In genomic region chr2:219277703-219278654, GRCh38 we compare ENCODE assay signal across 1 cellular context.
TF ChIP-seq lines count a peak whose summit lies in the region.

No MANE protein-coding gene starts in this region.

TF ChIP-seq in HepG2, 621 proteins besides CTCF, POLR2A, EP300 and RAD21 (continued from another document and continues in another):
- TF ChIP-seq CSRNP2 (CRISPR knock-in tag; conservative IDR thresholded peaks at IDR 0.05; ENCODE audit: low read depth) = no peak
- peak; percentile 96 for TF ChIP-seq HNRNPLL (IDR thresholded peaks at IDR 0.05; ENCODE audit: low read depth, low read length, poor library complexity, severe bottlenecking)
- TF ChIP-seq ZNF407 (CRISPR knock-in tag; IDR thresholded peaks at IDR 0.05; ENCODE audit: not compliant biosample characterization) = no peak
- peak; percentile 73 for TF ChIP-seq STAG1 (CRISPR knock-in tag; IDR thresholded peaks at IDR 0.05)
- 0 out of 2 replicates have a peak, but pooled peaks have one; percentile 31 for TF ChIP-seq ZBTB44 (CRISPR knock-in tag; IDR thresholded peaks at IDR 0.05)
- TF ChIP-seq TSC22D2 (CRISPR knock-in tag; IDR thresholded peaks at IDR 0.05; ENCODE audit: borderline replicate concordance) = peak; percentile 69; the same call in 1 of the 2 replicates
- 0 out of 2 replicates have a peak, but pooled peaks have one; percentile 50 for TF ChIP-seq AHR (CRISPR knock-in tag; IDR thresholded peaks at IDR 0.05)
- 0 out of 2 replicates have a peak, but pooled peaks have one; percentile 30 for TF ChIP-seq ZNF383 (CRISPR knock-in tag; IDR thresholded peaks at IDR 0.05; ENCODE audit: borderline replicate concordance)
- TF ChIP-seq FOXO4 (CRISPR knock-in tag; conservative IDR thresholded peaks at IDR 0.05) = no peak
- TF ChIP-seq SIN3A (IDR thresholded peaks at IDR 0.05; ENCODE audit: borderline replicate concordance, low read depth, low read length) = no peak
- no peak for TF ChIP-seq ZNF30 (CRISPR knock-in tag; IDR thresholded peaks at IDR 0.05)
- TF ChIP-seq SCMH1 (CRISPR knock-in tag; IDR thresholded peaks at IDR 0.05; ENCODE audit: borderline replicate concordance) = no peak
- no peak for TF ChIP-seq NFIB (CRISPR knock-in tag; IDR thresholded peaks at IDR 0.05; ENCODE audit: borderline replicate concordance)
- TF ChIP-seq ZNF562 (CRISPR knock-in tag; IDR thresholded peaks at IDR 0.05; ENCODE audit: borderline replicate concordance) = no peak
- TF ChIP-seq ZFYVE20 (CRISPR knock-in tag; IDR thresholded peaks at IDR 0.05; ENCODE audit: borderline replicate concordance, low read depth) = no peak
- TF ChIP-seq KLF16 (CRISPR knock-in tag; IDR thresholded peaks at IDR 0.05) = peak in 1 of 2 experiments; percentile 72; a peak in 1 of 4 replicates
- TF ChIP-seq ZNF644 (CRISPR knock-in tag; IDR thresholded peaks at IDR 0.05; ENCODE audit: low read depth) = peak; percentile 48; the same call in 1 of the 2 replicates
- TF ChIP-seq FOXJ3 (CRISPR knock-in tag; IDR thresholded peaks at IDR 0.05; ENCODE audit: borderline replicate concordance) = no peak; the same call in 1 of the 2 replicates
- 0 out of 2 replicates have a peak, but pooled peaks have one; percentile 57 for TF ChIP-seq ZNF550 (CRISPR knock-in tag; IDR thresholded peaks at IDR 0.05; ENCODE audit: borderline replicate concordance)
- no peak for TF ChIP-seq NFE2L1 (CRISPR knock-in tag; IDR thresholded peaks at IDR 0.05; ENCODE audit: borderline replicate concordance)
- TF ChIP-seq MAZ (IDR thresholded peaks at IDR 0.05; ENCODE audit: borderline replicate concordance, low read depth, low read length) = no peak
- TF ChIP-seq MAZ (CRISPR knock-in tag; IDR thresholded peaks at IDR 0.05; ENCODE audit: low read depth) = peak; percentile 70
- peak; percentile 29; the same call in 1 of the 2 replicates for TF ChIP-seq REPIN1 (CRISPR knock-in tag; IDR thresholded peaks at IDR 0.05; ENCODE audit: borderline replicate concordance, low read depth)
- peak; percentile 78; the same call in 1 of the 2 replicates for TF ChIP-seq SMAD1 (CRISPR knock-in tag; IDR thresholded peaks at IDR 0.05; ENCODE audit: borderline replicate concordance, low read depth)
- TF ChIP-seq ZNF737 (CRISPR knock-in tag; IDR thresholded peaks at IDR 0.05; ENCODE audit: borderline replicate concordance) = no peak
- TF ChIP-seq E2F1 (CRISPR knock-in tag; IDR thresholded peaks at IDR 0.05) = no peak
- no peak for TF ChIP-seq XBP1 (CRISPR knock-in tag; IDR thresholded peaks at IDR 0.05)
- TF ChIP-seq ZSCAN5A (CRISPR knock-in tag; IDR thresholded peaks at IDR 0.05; ENCODE audit: borderline replicate concordance) = no peak
- TF ChIP-seq ZNF3 (CRISPR knock-in tag; IDR thresholded peaks at IDR 0.05) = no peak
- TF ChIP-seq ZNF792 (CRISPR knock-in tag; IDR thresholded peaks at IDR 0.05) = no peak
- 0 out of 2 replicates have a peak, but pooled peaks have one; percentile 47 for TF ChIP-seq HBP1 (CRISPR knock-in tag; IDR thresholded peaks at IDR 0.05; ENCODE audit: low read depth)
- no peak for TF ChIP-seq ZSCAN12 (CRISPR knock-in tag; IDR thresholded peaks at IDR 0.05)
- no peak for TF ChIP-seq SNAPC5 (CRISPR knock-in tag; IDR thresholded peaks at IDR 0.05; ENCODE audit: borderline replicate concordance)
- no peak; the same call in 1 of the 2 replicates for TF ChIP-seq KLF13 (CRISPR knock-in tag; IDR thresholded peaks at IDR 0.05)
- no peak for TF ChIP-seq SKI (IDR thresholded peaks at IDR 0.05; ENCODE audit: partially characterized antibody)
- no peak for TF ChIP-seq DDIT3 (CRISPR knock-in tag; IDR thresholded peaks at IDR 0.05)
- TF ChIP-seq NFKBIZ (CRISPR knock-in tag; IDR thresholded peaks at IDR 0.05) = no peak
- peak; percentile 59; the same call in 1 of the 2 replicates for TF ChIP-seq IRF2 (CRISPR knock-in tag; IDR thresholded peaks at IDR 0.05)
- no peak for TF ChIP-seq ZMAT5 (CRISPR knock-in tag; IDR thresholded peaks at IDR 0.05; ENCODE audit: borderline replicate concordance, low read depth)
